1 cellular context compared by ENCODE assay signal in genomic region chr5:143588933-143589662, GRCh38.
TF ChIP-seq lines count a peak whose summit lies in the region.

No MANE protein-coding gene starts in this region.

TF ChIP-seq in IMR-90, 13 proteins besides CTCF, POLR2A, EP300 and RAD21:
- TF ChIP-seq RFX5 (IDR thresholded peaks at IDR 0.05; ENCODE audit: low read depth, low read length) (no peak), CEBPB (IDR thresholded peaks at IDR 0.05; ENCODE audit: low read depth, low read length) (no peak), RCOR1 (IDR thresholded peaks at IDR 0.05; ENCODE audit: insufficient replicate concordance, low read length) (no peak), USF2 (IDR thresholded peaks at IDR 0.05; ENCODE audit: low read depth, low read length) (no peak), FOS (IDR thresholded peaks at IDR 0.05; ENCODE audit: low read depth, low read length) (no peak), MAFK (IDR thresholded peaks at IDR 0.05; ENCODE audit: low read depth, low read length) (no peak), MXI1 (IDR thresholded peaks at IDR 0.05; ENCODE audit: borderline replicate concordance, low read depth, low read length) (no peak), BHLHE40 (IDR thresholded peaks at IDR 0.05; ENCODE audit: low read depth, low read length) (no peak), MAZ (IDR thresholded peaks at IDR 0.05; ENCODE audit: borderline replicate concordance, low read depth, low read length) (no peak), ELK1 (IDR thresholded peaks at IDR 0.05; ENCODE audit: borderline replicate concordance, low read depth, low read length) (no peak)
